In genomic region chr6:92810913-92811312, GRCh38 we compare ENCODE assay signal across 8 cellular contexts.
DNase-seq lines count a peak whose midpoint lies in the region; ATAC-seq and TF ChIP-seq lines count a peak whose summit lies in the region.

No MANE protein-coding gene starts in this region.

- H3K27me3 Mint-ChIP-seq in endothelial cell (ENCODE audit: unreplicated experiment) (no peaks in the 10 kb centered on the region), progenitor cell of endocrine pancreas (no peaks in the 10 kb centered on the region)

- no peaks in the 10 kb centered on the region for H3K9me2 ChIP-seq in OCI-LY1 (ENCODE audit: low read depth, low read length)

- H3K27ac Mint-ChIP-seq in endothelial cell (ENCODE audit: unreplicated experiment): no peak overlapping the region
- no peak overlapping the region for H3K27ac Mint-ChIP-seq in progenitor cell of endocrine pancreas

- no peaks in the 10 kb centered on the region for H3K79me2 ChIP-seq in OCI-LY1 (ENCODE audit: insufficient read depth, low read length)

- peak overlapping the region; percentile 39 for H3K4me2 ChIP-seq in OCI-LY1 (ENCODE audit: low read length)

- peak overlapping the region; percentile 61 for H3K27ac ChIP-seq in OCI-LY1 (ENCODE audit: low read depth, low read length, poor library complexity, severe bottlenecking)

- no peak overlapping the region for H3K4me3 ChIP-seq in OCI-LY1 (ENCODE audit: low read depth, low read length, poor library complexity, severe bottlenecking)

- peaks cover 50% of the 10 kb centered on the region for H3K4me1 ChIP-seq in OCI-LY1 (ENCODE audit: insufficient read depth, low read length, severe bottlenecking)

- H3K4me1 Mint-ChIP-seq in endothelial cell (ENCODE audit: unreplicated experiment) (no peaks in the 10 kb centered on the region), progenitor cell of endocrine pancreas (ENCODE audit: low read depth) (peaks cover 4% of the 10 kb centered on the region)

- no peak overlapping the region for H2AFZ ChIP-seq in OCI-LY1 (ENCODE audit: low read length)

- H3K36me3 Mint-ChIP-seq in endothelial cell (ENCODE audit: low read depth, unreplicated experiment) (no peaks in the 10 kb centered on the region), progenitor cell of endocrine pancreas (ENCODE audit: insufficient read depth) (no peaks in the 10 kb centered on the region)

- no peak overlapping the region for H3K9ac ChIP-seq in OCI-LY1 (ENCODE audit: low read length)

- ATAC-seq in GM21786 (IDR thresholded peaks at IDR 0.05; ENCODE audit: unreplicated experiment): peak; percentile 100

- H4K20me1 ChIP-seq in OCI-LY1 (ENCODE audit: insufficient read depth, low read length): no peaks in the 10 kb centered on the region

- no peaks in the 10 kb centered on the region for H3F3A ChIP-seq in OCI-LY1 (ENCODE audit: insufficient read depth, low read length)

- H3K9me3 ChIP-seq in OCI-LY1 (ENCODE audit: low read length): no peaks in the 10 kb centered on the region

- no peak overlapping the region for H3K4me3 Mint-ChIP-seq in endothelial cell (ENCODE audit: unreplicated experiment)
- H3K4me3 Mint-ChIP-seq in progenitor cell of endocrine pancreas (ENCODE audit: low read depth): no peak overlapping the region

- DNase-seq in NCI-H1694 treated with DMSO at 0.1 percent for 48 hours (lab: John Stamatoyannopoulos, UW) (peak; percentile 35), NCI-H1694 (lab: John Stamatoyannopoulos, UW) (no peak), HuH-7 (ENCODE audit: low spot score) (peak; percentile 16), endothelial cell (ENCODE audit: low spot score) (peak; percentile 60), progenitor cell of endocrine pancreas (ENCODE audit: low spot score, unreplicated experiment) (peak; percentile 34), NCI-H226 (no peak)

- H3K9me3 Mint-ChIP-seq in endothelial cell (ENCODE audit: unreplicated experiment) (no peaks in the 10 kb centered on the region), progenitor cell of endocrine pancreas (ENCODE audit: low read depth) (peaks cover 2% of the 10 kb centered on the region)

- H3K36me3 ChIP-seq in OCI-LY1 (ENCODE audit: insufficient read depth, low read length): no peaks in the 10 kb centered on the region

- TF ChIP-seq CTCF in OCI-LY1 (IDR thresholded peaks at IDR 0.05; ENCODE audit: low read length): peak; percentile 87
- peak; percentile 73 for TF ChIP-seq CTCF in endothelial cell (IDR thresholded peaks at IDR 0.05; ENCODE audit: unreplicated experiment)
- TF ChIP-seq CTCF in progenitor cell of endocrine pancreas (IDR thresholded peaks at IDR 0.05; ENCODE audit: unreplicated experiment): peak; percentile 80

- H3K27me3 ChIP-seq in OCI-LY1 (ENCODE audit: insufficient read depth, low read length): no peaks in the 10 kb centered on the region

Comparison
In these comparisons a context has a peak if more than half of its experiments do, and no peak if none do; other contexts are left out.
1. DNase-seq: peak in NCI-H1694 treated with DMSO at 0.1 percent for 48 hours (single experiment), HuH-7 (single experiment), endothelial cell (single experiment) and progenitor cell of endocrine pancreas (single experiment); none in NCI-H1694 (single experiment) and NCI-H226 (single experiment).
2. Peak in every context shown above with its lines, with median percentiles within 50 percentile points of each other: CTCF ChIP-seq.